Comparison of ENCODE assay signal across 8 cellular contexts in genomic region chr9:92292338-92293074, GRCh38. TPM values are rescaled to one million over a fixed set of nuclear protein-coding genes. Genes with fewer than 3 reads are reported as not detected.
DNase-seq lines count a peak whose midpoint lies in the region; ATAC-seq and TF ChIP-seq lines count a peak whose summit lies in the region.

No MANE protein-coding gene starts in this region.

- H3K27ac ChIP-seq in right atrium auricular region (peak overlapping the region in 1 of 2 donors; percentile 71), iPS-20b (ENCODE audit: low read length) (peak overlapping the region; percentile 96), thymus (ENCODE audit: low read depth) (no peak overlapping the region)

- WGBS in thymus, result 57% methylated on average over 8 of the region's 8 CpGs

- no peak for DNase-seq in right atrium auricular region (ENCODE audit: low spot score)
- no peak for DNase-seq in Right ventricle myocardium superior
- DNase-seq in activated CD8-positive, alpha-beta T cell treated with anti-CD3 and anti-CD28 coated beads for 36 hours, result no peak
- DNase-seq in NCI-H187 (lab: John Stamatoyannopoulos, UW), result no peak
- no peak for DNase-seq in middle frontal gyrus (ENCODE audit: extremely low spot score, low spot score)
- DNase-seq in SKM-1 (lab: John Stamatoyannopoulos, UW; ENCODE audit: unreplicated experiment), result no peak

- intact Hi-C loops in Right ventricle myocardium superior (cut with DNase I), result no loop called here
- intact Hi-C loops in activated CD8-positive, alpha-beta T cell treated with anti-CD3 and anti-CD28 coated beads for 36 hours (cut with micrococcal nuclease), result no loop called here

- H3K9ac ChIP-seq in iPS-20b (ENCODE audit: low read depth, low read length), result peak overlapping the region; percentile 98

- ATAC-seq in Right ventricle myocardium superior (ENCODE audit: poor library complexity), result no peak
- no peak for ATAC-seq in activated CD8-positive, alpha-beta T cell treated with anti-CD3 and anti-CD28 coated beads for 36 hours

- H3K4me1 ChIP-seq in right atrium auricular region (peaks cover 0 to 18% of the 10 kb centered on the region in 2 donors), iPS-20b (ENCODE audit: insufficient read depth, low read length) (no peaks in the 10 kb centered on the region), thymus (ENCODE audit: control insufficient read depth, insufficient read depth, low read length) (peaks cover 6% of the 10 kb centered on the region)

- H3K36me3 Mint-ChIP-seq in activated CD8-positive, alpha-beta T cell treated with anti-CD3 and anti-CD28 coated beads for 36 hours (ENCODE audit: low read depth), result peaks cover 66% of the 10 kb centered on the region

- POLR2A ChIA-PET in activated CD8-positive, alpha-beta T cell treated with anti-CD3 and anti-CD28 coated beads for 36 hours (lab: Charles Lee), result interaction anchor here (0.9 to 2.7 kb wide), 6 partner anchors 10 to 32 kb away, joined by 3 to 15 read pairs (median 9); partner anchors contain the start of genes CENPP and NOL8

- peaks cover 55% of the 10 kb centered on the region for H3K4me1 Mint-ChIP-seq in activated CD8-positive, alpha-beta T cell treated with anti-CD3 and anti-CD28 coated beads for 36 hours (ENCODE audit: low read depth)

- no peaks in the 10 kb centered on the region for H3K27me3 ChIP-seq in right atrium auricular region
- H3K27me3 ChIP-seq in iPS-20b (ENCODE audit: insufficient read depth, low read length), result no peaks in the 10 kb centered on the region
- H3K27me3 ChIP-seq in thymus (ENCODE audit: control insufficient read depth, insufficient read depth), result no peaks in the 10 kb centered on the region

- peaks cover 7% of the 10 kb centered on the region for H3K36me3 ChIP-seq in right atrium auricular region
- peaks cover 60% of the 10 kb centered on the region for H3K36me3 ChIP-seq in iPS-20b (ENCODE audit: insufficient read depth, low read depth, low read length)
- H3K36me3 ChIP-seq in thymus (ENCODE audit: control insufficient read depth, insufficient read depth), result peaks cover 6% of the 10 kb centered on the region

- CTCF ChIA-PET in activated CD8-positive, alpha-beta T cell treated with anti-CD3 and anti-CD28 coated beads for 36 hours (lab: Charles Lee), result interaction anchor here (0.9 to 1.9 kb wide), 2 partner anchors 34 to 153 kb away, joined by 3 to 6 read pairs; no protein-coding TSS in a partner anchor

- no peaks in the 10 kb centered on the region for H3K27me3 Mint-ChIP-seq in activated CD8-positive, alpha-beta T cell treated with anti-CD3 and anti-CD28 coated beads for 36 hours

- H3K9me3 ChIP-seq in right atrium auricular region, result no peaks in the 10 kb centered on the region
- no peaks in the 10 kb centered on the region for H3K9me3 ChIP-seq in iPS-20b (ENCODE audit: insufficient read depth, low read depth, low read length)
- H3K9me3 ChIP-seq in thymus (ENCODE audit: control insufficient read depth), result no peaks in the 10 kb centered on the region

- H3K9me3 Mint-ChIP-seq in activated CD8-positive, alpha-beta T cell treated with anti-CD3 and anti-CD28 coated beads for 36 hours, result no peaks in the 10 kb centered on the region

- no peak for TF ChIP-seq CTCF in right atrium auricular region (IDR thresholded peaks at IDR 0.05)
- TF ChIP-seq CTCF in activated CD8-positive, alpha-beta T cell treated with anti-CD3 and anti-CD28 coated beads for 36 hours (IDR thresholded peaks at IDR 0.05), result no peak

- peak overlapping the region; percentile 69 to 93 for H3K4me3 ChIP-seq in right atrium auricular region
- peak overlapping the region; percentile 89 for H3K4me3 ChIP-seq in iPS-20b (ENCODE audit: low read length)
- peak overlapping the region; percentile 89 for H3K4me3 ChIP-seq in thymus (ENCODE audit: low read length)

- peak overlapping the region; percentile 99 for H3K27ac Mint-ChIP-seq in activated CD8-positive, alpha-beta T cell treated with anti-CD3 and anti-CD28 coated beads for 36 hours

- peak overlapping the region; percentile 85 for H3K4me3 Mint-ChIP-seq in activated CD8-positive, alpha-beta T cell treated with anti-CD3 and anti-CD28 coated beads for 36 hours

RNA-seq across cellular contexts. Expression of gene IARS1, which starts 1.0 kb away (rescaled TPM):
- 10 to 100 TPM; 40.1 to 55.1 TPM for total RNA-seq in right atrium auricular region
- total RNA-seq in Right ventricle myocardium superior, result 56.3 TPM
- 100 to 1,000 TPM; 247 to 251 TPM for total RNA-seq in activated CD8-positive, alpha-beta T cell treated with anti-CD3 and anti-CD28 coated beads for 36 hours
- polyA plus RNA-seq in thymus, result 30.8 TPM

RNA-seq across cellular contexts. Expression of gene NOL8, which starts 32.6 kb away (rescaled TPM):
- total RNA-seq in right atrium auricular region (10 to 100 TPM; 11.4 to 12.3 TPM), Right ventricle myocardium superior (12.4 TPM)
- 10 to 100 TPM; 44.1 to 46.5 TPM for total RNA-seq in activated CD8-positive, alpha-beta T cell treated with anti-CD3 and anti-CD28 coated beads for 36 hours
- 51.3 TPM for polyA plus RNA-seq in thymus

RNA-seq across cellular contexts. Expression of gene CENPP, which starts 33.2 kb away (rescaled TPM):
- total RNA-seq in right atrium auricular region (1 to 10 TPM; 1.1 to 1.2 TPM), Right ventricle myocardium superior (3.0 TPM)
- 10 to 100 TPM; 22.5 to 28.7 TPM for total RNA-seq in activated CD8-positive, alpha-beta T cell treated with anti-CD3 and anti-CD28 coated beads for 36 hours
- polyA plus RNA-seq in thymus, result 3.9 TPM
